ENCODE assay signal across 8 cellular contexts in the genomic region with DNA sequence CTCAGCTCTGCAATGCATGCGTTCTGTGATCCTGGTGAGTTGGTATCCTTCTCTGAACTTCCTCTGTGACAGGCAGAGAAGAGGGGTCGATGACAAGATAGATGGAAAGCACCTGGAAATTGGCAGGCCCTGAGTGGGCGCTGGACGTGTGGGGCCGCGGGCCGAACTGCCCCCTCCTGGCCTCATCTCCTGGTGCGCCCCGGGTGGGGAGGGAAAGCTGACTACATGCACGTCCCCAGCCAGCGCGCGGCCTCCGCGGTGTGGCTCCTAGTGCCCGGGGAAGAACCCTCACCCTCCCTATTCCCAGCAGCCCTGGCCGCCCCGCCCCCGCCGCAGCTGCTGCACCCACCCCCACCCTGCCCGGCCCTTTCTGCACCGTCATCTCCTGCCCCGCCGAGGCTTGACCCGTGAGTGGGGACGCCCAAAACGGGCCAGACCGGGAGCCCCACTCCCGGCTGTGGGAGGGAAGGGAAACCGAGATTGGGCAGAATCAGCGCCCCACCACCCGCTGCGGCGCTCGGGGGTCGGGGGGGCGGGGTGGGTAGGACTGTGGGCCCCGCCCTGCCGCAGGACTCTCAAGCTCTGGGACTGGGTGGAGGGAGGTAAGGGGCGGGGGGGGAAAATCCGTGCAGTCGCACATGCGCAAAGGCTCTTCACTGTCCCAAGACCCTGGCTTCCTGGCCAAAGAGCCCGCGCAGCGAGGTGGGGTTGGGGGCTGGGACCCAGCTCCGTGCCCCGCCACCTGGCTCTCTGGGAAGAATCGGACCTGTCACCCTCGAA. TPM values are rescaled to one million over a fixed set of nuclear protein-coding genes. Genes with fewer than 3 reads are reported as not detected.
DNase-seq lines count a peak whose midpoint lies in the region; ATAC-seq and TF ChIP-seq lines count a peak whose summit lies in the region.

A gene (plus strand): TSS at position 371 of the 780 bp plus-strand sequence.

- peaks cover 66% of the 10 kb centered on the region for H3K27me3 Mint-ChIP-seq in activated naive CD8-positive, alpha-beta T cell treated with anti-CD3 and anti-CD28 coated beads, Interleukin-2, amount 10 ng/mL, durations not matched to agents 7 days and 5 days

- POLR2A ChIA-PET in activated naive CD8-positive, alpha-beta T cell treated with anti-CD3 and anti-CD28 coated beads, Interleukin-2, amount 10 ng/mL, durations not matched to agents 7 days and 5 days (lab: Charles Lee), result interaction anchor here (0.9 to 2.8 kb wide), 3 partner anchors 10 to 19 kb away, joined by 5 to 13 read pairs (median 6); a partner anchor contains a TSS

- no peak for TF ChIP-seq CTCF in omental fat pad (IDR thresholded peaks at IDR 0.05)

- H3K4me3 ChIP-seq in GM08714 (ENCODE audit: low read length), result peak within 1 kb of the TSS; percentile 18; the same call in 1 of the 2 replicates

- intact Hi-C loops in Right ventricle myocardium inferior (cut with DNase I), result no loop called here

- peaks cover 33% of the 10 kb centered on the region for H3K4me1 Mint-ChIP-seq in activated naive CD8-positive, alpha-beta T cell treated with anti-CD3 and anti-CD28 coated beads, Interleukin-2, amount 10 ng/mL, durations not matched to agents 7 days and 5 days

- DNase-seq in A172 (ENCODE audit: low spot score) (peak; percentile 87), NCI-H460 (ENCODE audit: extremely low read depth, low read depth) (peak; percentile 91), Right ventricle myocardium inferior (ENCODE audit: missing footprints) (peak; percentile 94), omental fat pad (ENCODE audit: low spot score) (peak; percentile 57), SKM-1 (lab: John Stamatoyannopoulos, UW; ENCODE audit: unreplicated experiment) (no peak)
- DNase-seq in activated naive CD8-positive, alpha-beta T cell treated with anti-CD3 and anti-CD28 coated beads, Interleukin-2, amount 10 ng/mL, durations not matched to agents 7 days and 5 days, result peak; percentile 70

- peak within 1 kb of the TSS; percentile 88 for H3K4me3 Mint-ChIP-seq in activated naive CD8-positive, alpha-beta T cell treated with anti-CD3 and anti-CD28 coated beads, Interleukin-2, amount 10 ng/mL, durations not matched to agents 7 days and 5 days

- no peaks in the 10 kb centered on the region for H3K9me3 Mint-ChIP-seq in activated naive CD8-positive, alpha-beta T cell treated with anti-CD3 and anti-CD28 coated beads, Interleukin-2, amount 10 ng/mL, durations not matched to agents 7 days and 5 days

- peak within 1 kb of the TSS; percentile 76 for H3K27ac Mint-ChIP-seq in activated naive CD8-positive, alpha-beta T cell treated with anti-CD3 and anti-CD28 coated beads, Interleukin-2, amount 10 ng/mL, durations not matched to agents 7 days and 5 days

- peak; percentile 47 for ATAC-seq in HG02798 (IDR thresholded peaks at IDR 0.05; ENCODE audit: poor library complexity, unreplicated experiment)
- peak; percentile 17 for ATAC-seq in activated naive CD8-positive, alpha-beta T cell treated with anti-CD3 and anti-CD28 coated beads, Interleukin-2, amount 10 ng/mL, durations not matched to agents 7 days and 5 days (ENCODE audit: low read depth)
- ATAC-seq in Right ventricle myocardium inferior, result peak; percentile 72
- peak; percentile 76 for ATAC-seq in omental fat pad (ENCODE audit: low FRiP score)

- H3K36me3 Mint-ChIP-seq in activated naive CD8-positive, alpha-beta T cell treated with anti-CD3 and anti-CD28 coated beads, Interleukin-2, amount 10 ng/mL, durations not matched to agents 7 days and 5 days, result peaks cover 12% of the 10 kb centered on the region

RNA-seq across cellular contexts. Expression of the gene that starts here (rescaled TPM):
- 11.2 and 19.6 TPM in 2 replicates for total RNA-seq in A172 (2014; rRNA removed; shearing (Covaris generic))
- 66.3 and 68.2 TPM in 2 replicates for total RNA-seq in NCI-H460 (2014; rRNA removed; shearing (Covaris generic))
- polyA plus RNA-seq in NCI-H460 (2014; cell fraction: nucleus; rRNA removed), result 148 and 149 TPM in 2 replicates
- total RNA-seq in activated naive CD8-positive, alpha-beta T cell treated with anti-CD3 and anti-CD28 coated beads, Interleukin-2, amount 10 ng/mL, durations not matched to agents 7 days and 5 days, result 10 to 100 TPM; 17.7 to 18.6 TPM
- total RNA-seq in Right ventricle myocardium inferior (109 TPM), omental fat pad (10 to 100 TPM; 17.1 to 60.4 (median 41.3) TPM)

Comparison
In these comparisons a context has a peak if more than half of its experiments do, and no peak if none do; other contexts are left out.
1. ATAC-seq: peak in every context shown above with its lines; median percentile 76 in omental fat pad; 72 in Right ventricle myocardium inferior; 47 in HG02798; 17 in activated naive CD8-positive, alpha-beta T cell treated with anti-CD3 and anti-CD28 coated beads, Interleukin-2, amount 10 ng/mL, durations not matched to agents 7 days and 5 days.